18 cellular contexts compared by ENCODE assay signal in genomic region chr5:168417731-168418429, GRCh38.
DNase-seq lines count a peak whose midpoint lies in the region; ATAC-seq and TF ChIP-seq lines count a peak whose summit lies in the region.
"Had no signal": no experiment of that assay in that cellular context is flagged by ENCODE, and none has a peak within 500 bp of the region (broad histone marks: within the 10 kb centered on the region; RNA-seq: fewer than 3 reads in every experiment).

No MANE protein-coding gene starts in this region.

- no peak overlapping the region for H3K27ac Mint-ChIP-seq in glutamatergic neuron (ENCODE audit: unreplicated experiment)
- H3K27ac Mint-ChIP-seq: B cell; CD8-positive, alpha-beta T cell; GM23338 had no signal

- H4K8ac ChIP-seq in IMR-90 (ENCODE audit: low read depth in 2 of 2, low read length in 2 of 2), result no peak overlapping the region

- H3K4me1 Mint-ChIP-seq in glutamatergic neuron (ENCODE audit: low read depth, unreplicated experiment), result no peaks in the 10 kb centered on the region
- H3K4me1 Mint-ChIP-seq: B cell, GM23338 had no signal

- no peak overlapping the region for H2BK5ac ChIP-seq in IMR-90 (ENCODE audit: low read depth, low read length, poor library complexity, severe bottlenecking)

- no peak overlapping the region; the same call in 1 of the 2 replicates for H2AK5ac ChIP-seq in IMR-90 (ENCODE audit: low read depth, low read length)

- no peak overlapping the region for H4K91ac ChIP-seq in IMR-90 (ENCODE audit: insufficient read depth, low read depth, low read length)

- DNase-seq in IMR-90, result peak; percentile 62
- DNase-seq in left ventricle myocardium superior, result peak; percentile 37
- DNase-seq in retina, result peak; percentile 8
- DNase-seq in glutamatergic neuron, result no peak
- DNase-seq in stimulated activated CD4-positive, alpha-beta T cell treated with anti-CD3 and anti-CD28 coated beads, Interleukin-4, amount 100 ng/mL, for 24 hours, result no peak
- no peak for DNase-seq in islet precursor cell
- DNase-seq: CD8-positive, alpha-beta T cell; DND-41; GF-D8; MV-4-11; NCI-H1417 treated with DMSO at 0.1 percent for 48 hours; NCI-H226; NCI-H526; OCI-M1; RPMI8226 had no signal

- 88% methylated on average over 8 of the region's 10 CpGs; no CpG with 5 or more reads in 1 of the 2 experiments for whole genome bisulfite sequencing in IMR-90 (ENCODE audit: extremely low coverage in 2 of 2, insufficient read length in 1 of 2), 2 experiments

- H3K9me3 Mint-ChIP-seq in glutamatergic neuron (ENCODE audit: unreplicated experiment), result peaks cover 4% of the 10 kb centered on the region
- H3K9me3 Mint-ChIP-seq: CD8-positive, alpha-beta T cell; GM23338 had no signal

- no peak overlapping the region for H3K18ac ChIP-seq in IMR-90 (ENCODE audit: low read depth, low read length)

- H2BK15ac ChIP-seq in IMR-90 (ENCODE audit: low read depth, low read length), result no peak overlapping the region

- no peak overlapping the region for H4K5ac ChIP-seq in IMR-90 (ENCODE audit: low read depth, low read length)

- peaks cover 0 to 4% (median 0%) of the 10 kb centered on the region in 11 experiments; a peak in 2 of 22 replicates for H3K36me3 ChIP-seq in BLaER1 treated with 17β-estradiol and CSF1 and Interleukin-3, amounts not matched to agents 10 nM and 100 nM
- H3K36me3 ChIP-seq in IMR-90 (ENCODE audit: control insufficient read depth, insufficient read depth, low read length), result peaks cover 5% of the 10 kb centered on the region

- no peak overlapping the region for H2AK9ac ChIP-seq in IMR-90 (replicated peaks; ENCODE audit: low read depth, low read length, poor library complexity)

- no peak overlapping the region for H2BK120ac ChIP-seq in IMR-90 (ENCODE audit: low read depth, low read length)

- no peak overlapping the region for H3K4ac ChIP-seq in IMR-90 (ENCODE audit: low read depth, low read length)

- H3K56ac ChIP-seq in IMR-90 (ENCODE audit: extremely low read depth, insufficient read depth, low read length), result no peak overlapping the region

- H3K23ac ChIP-seq in IMR-90 (ENCODE audit: low read depth, low read length), result no peak overlapping the region

- peak overlapping the region in 8 of 11 experiments; percentile 17 to 74 (median 57); a peak in 14 of 22 replicates for H3K27ac ChIP-seq in BLaER1 treated with 17β-estradiol and CSF1 and Interleukin-3, amounts not matched to agents 10 nM and 100 nM
- H3K27ac ChIP-seq in IMR-90 (ENCODE audit: insufficient read depth, low read length), result no peak overlapping the region

- peak overlapping the region; percentile 72 to 91 (median 83) for H3K4me2 ChIP-seq in BLaER1 treated with 17β-estradiol and CSF1 and Interleukin-3, amounts not matched to agents 10 nM and 100 nM
- no peak overlapping the region for H3K4me2 ChIP-seq in IMR-90 (ENCODE audit: low read depth, low read length)
- H3K4me2 ChIP-seq: GM23338 had no signal

- no TSS peak for BruUV-seq in IMR-90 (replicated peaks; lab: Mats Ljungman, UMichigan)

- TF ChIP-seq CTCF in IMR-90 (conservative IDR thresholded peaks at IDR 0.05; ENCODE audit: low read depth, low read length) (no peak), glutamatergic neuron (IDR thresholded peaks at IDR 0.05; ENCODE audit: partially characterized antibody, unreplicated experiment) (no peak)

- peak; percentile 46 for ATAC-seq in IMR-90 (ENCODE audit: low read depth)
- peak; percentile 92 for ATAC-seq in left ventricle myocardium superior
- ATAC-seq: CD8-positive, alpha-beta T cell; GM23338 had no signal

- peak overlapping the region in 6 of 10 experiments; percentile 3 to 51 (median 35); a peak in 9 of 20 replicates for H3K4me3 ChIP-seq in BLaER1 treated with 17β-estradiol and CSF1 and Interleukin-3, amounts not matched to agents 10 nM and 100 nM
- H3K4me3 ChIP-seq in IMR-90 (ENCODE audit: insufficient read depth, low read depth, low read length), result no peak overlapping the region
- H3K4me3 ChIP-seq: GM23338 had no signal

- TF ChIP-seq RAD21 in IMR-90 (IDR thresholded peaks at IDR 0.05; ENCODE audit: low read length), result no peak

- H4K20me1 ChIP-seq in BLaER1 treated with 17β-estradiol and CSF1 and Interleukin-3, amounts not matched to agents 10 nM and 100 nM, result peaks cover 0 to 8% (median 0%) of the 10 kb centered on the region in 11 experiments; a peak in 3 of 22 replicates
- H4K20me1 ChIP-seq in IMR-90 (ENCODE audit: insufficient read depth, low read length), result no peaks in the 10 kb centered on the region

- H3K14ac ChIP-seq in IMR-90 (replicated peaks; ENCODE audit: low read depth, low read length), result no peak overlapping the region

- in situ Hi-C loops in IMR-90 (cut with MboI; ENCODE audit: low sequenced_read_pairs), result no loop called here

- no peaks in the 10 kb centered on the region for H3K9me3 ChIP-seq in BLaER1 treated with 17β-estradiol and CSF1 and Interleukin-3, amounts not matched to agents 10 nM and 100 nM (replicated peaks in 1 of 11)
- H3K9me3 ChIP-seq in IMR-90 (ENCODE audit: control insufficient read depth, insufficient read depth, low read length), result no peaks in the 10 kb centered on the region

- no peak overlapping the region for H3K4me3 Mint-ChIP-seq in glutamatergic neuron (ENCODE audit: unreplicated experiment)
- H3K4me3 Mint-ChIP-seq: B cell; CD8-positive, alpha-beta T cell; GM23338 had no signal

- CTCF ChIA-PET in IMR-90 (lab: Yijun Ruan, JAX), result interaction anchor here (0.5 kb wide), 1 partner anchor 13 kb away, joined by 6 read pairs; no protein-coding TSS in a partner anchor

- peaks cover 8% of the 10 kb centered on the region for H3K9me1 ChIP-seq in IMR-90 (ENCODE audit: insufficient read depth, low read length)

- intact Hi-C loops in IMR-90 (cut with micrococcal nuclease) (no loop called here), left ventricle myocardium superior (cut with micrococcal nuclease) (no loop called here)

- H3K27me3 ChIP-seq in BLaER1 treated with 17β-estradiol and CSF1 and Interleukin-3, amounts not matched to agents 10 nM and 100 nM, result no peaks in the 10 kb centered on the region
- H3K27me3 ChIP-seq in IMR-90 (ENCODE audit: control insufficient read depth, insufficient read depth, low read length), result no peaks in the 10 kb centered on the region

- no peak for TF ChIP-seq POLR2A in IMR-90 (IDR thresholded peaks at IDR 0.05; ENCODE audit: low read depth, low read length)

- H2AFZ ChIP-seq in IMR-90 (replicated peaks; ENCODE audit: low read length, poor library complexity), result peak overlapping the region; percentile 72
- H2AFZ ChIP-seq: GM23338 had no signal

- dilution Hi-C loops in IMR-90 (cut with HindIII; ENCODE audit: low sequenced_read_pairs, unreplicated experiment), result no loop called here

- H3K79me1 ChIP-seq in IMR-90 (ENCODE audit: low read depth in 1 of 2, low read length in 2 of 2), result 0 out of 4 replicates have a peak, but pooled peaks cover 0 to 5% of the 10 kb centered on the region in 2 experiments

- POLR2A ChIA-PET in IMR-90 (lab: Charles Lee; ENCODE audit: unreplicated experiment), result no interaction called here

- peak overlapping the region in 8 of 11 experiments; percentile 6 to 68 (median 41); a peak in 11 of 22 replicates for H3K9ac ChIP-seq in BLaER1 treated with 17β-estradiol and CSF1 and Interleukin-3, amounts not matched to agents 10 nM and 100 nM
- no peak overlapping the region for H3K9ac ChIP-seq in IMR-90 (ENCODE audit: low read depth, low read length)

- no peak overlapping the region for H2BK20ac ChIP-seq in IMR-90 (ENCODE audit: low read depth, low read length)

- peaks cover 13 to 40% (median 31%) of the 10 kb centered on the region in 10 experiments for H3K4me1 ChIP-seq in BLaER1 treated with 17β-estradiol and CSF1 and Interleukin-3, amounts not matched to agents 10 nM and 100 nM
- H3K4me1 ChIP-seq in IMR-90 (ENCODE audit: control insufficient read depth, insufficient read depth, low read length), result peaks cover 5% of the 10 kb centered on the region

- peaks cover 6% of the 10 kb centered on the region for H3K36me3 Mint-ChIP-seq in glutamatergic neuron (ENCODE audit: unreplicated experiment)
- H3K36me3 Mint-ChIP-seq: CD8-positive, alpha-beta T cell had no signal

- peaks cover 4% of the 10 kb centered on the region for H3K27me3 Mint-ChIP-seq in glutamatergic neuron (ENCODE audit: unreplicated experiment)
- H3K27me3 Mint-ChIP-seq: B cell had no signal

TF ChIP-seq in IMR-90, 13 proteins besides CTCF, POLR2A, EP300 and RAD21:
- TF ChIP-seq RFX5 (IDR thresholded peaks at IDR 0.05; ENCODE audit: low read depth, low read length) (no peak), RCOR1 (IDR thresholded peaks at IDR 0.05; ENCODE audit: insufficient replicate concordance, low read length) (no peak), CEBPB (IDR thresholded peaks at IDR 0.05; ENCODE audit: low read depth, low read length) (no peak), MAFK (IDR thresholded peaks at IDR 0.05; ENCODE audit: low read depth, low read length) (no peak), ELK1 (IDR thresholded peaks at IDR 0.05; ENCODE audit: borderline replicate concordance, low read depth, low read length) (no peak), SMC3 (IDR thresholded peaks at IDR 0.05; ENCODE audit: low read depth, low read length) (no peak), FOS (IDR thresholded peaks at IDR 0.05; ENCODE audit: low read depth, low read length) (no peak), NFE2L2 (IDR thresholded peaks at IDR 0.05; ENCODE audit: low read depth, low read length) (no peak)
- TF ChIP-seq, protein P1, sequence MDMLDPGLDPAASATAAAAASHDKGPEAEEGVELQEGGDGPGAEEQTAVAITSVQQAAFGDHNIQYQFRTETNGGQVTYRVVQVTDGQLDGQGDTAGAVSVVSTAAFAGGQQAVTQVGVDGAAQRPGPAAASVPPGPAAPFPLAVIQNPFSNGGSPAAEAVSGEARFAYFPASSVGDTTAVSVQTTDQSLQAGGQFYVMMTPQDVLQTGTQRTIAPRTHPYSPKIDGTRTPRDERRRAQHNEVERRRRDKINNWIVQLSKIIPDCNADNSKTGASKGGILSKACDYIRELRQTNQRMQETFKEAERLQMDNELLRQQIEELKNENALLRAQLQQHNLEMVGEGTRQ (IDR thresholded peaks at IDR 0.05; ENCODE audit: low read depth, low read length), result no peak
TF ChIP-seq in IMR-90: peak in this region for 0.

Comparison
In these comparisons a context has a peak if more than half of its experiments do, and no peak if none do; other contexts are left out.
1. DNase-seq: peak in IMR-90 (single experiment), left ventricle myocardium superior (single experiment) and retina (single experiment); none in glutamatergic neuron (single experiment), stimulated activated CD4-positive, alpha-beta T cell treated with anti-CD3 and anti-CD28 coated beads, Interleukin-4, amount 100 ng/mL, for 24 hours (single experiment) and islet precursor cell (single experiment).